Comparison of ENCODE assay signal across 25 cellular contexts in the genomic region with DNA sequence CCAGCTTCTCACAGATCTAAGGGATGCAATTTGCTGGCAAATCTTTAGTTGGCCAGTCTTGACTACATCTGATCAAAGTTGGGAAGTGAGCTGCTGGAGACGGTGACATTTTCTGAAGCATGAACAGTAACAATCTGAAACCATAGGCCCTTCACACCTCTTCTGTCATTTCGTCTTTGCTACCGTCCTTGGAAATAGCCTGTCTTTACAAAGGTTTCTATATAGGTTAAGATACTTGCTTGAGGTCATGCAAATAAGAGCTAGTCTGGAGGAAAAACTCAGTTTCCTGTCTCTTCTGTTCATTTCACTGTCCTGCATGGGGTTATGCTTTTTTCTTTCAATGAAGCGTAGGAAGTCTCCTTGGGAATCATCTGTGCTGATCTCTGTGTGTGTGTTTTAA.
DNase-seq lines count a peak whose midpoint lies in the region; ATAC-seq, FAIRE-seq and TF ChIP-seq lines count a peak whose summit lies in the region.
"Had no signal": no experiment of that assay in that cellular context is flagged by ENCODE, and none has a peak within 500 bp of the region (broad histone marks: within the 10 kb centered on the region; RNA-seq: fewer than 3 reads in every experiment).

No MANE protein-coding gene starts in this region.

- no peak for TF ChIP-seq CTCF in GM10248 (IDR thresholded peaks at IDR 0.05; ENCODE audit: control extremely low read depth, extremely low read depth, low read depth, missing control alignments)
- TF ChIP-seq CTCF in VCaP (conservative IDR thresholded peaks at IDR 0.05) = no peak
- TF ChIP-seq CTCF in brain microvascular endothelial cell (IDR thresholded peaks at IDR 0.05; ENCODE audit: low read depth, low read length, missing control alignments) = no peak

- no peak overlapping the region for H3K4me3 ChIP-seq in brain microvascular endothelial cell (ENCODE audit: low read depth, low read length)
- H3K4me3 ChIP-seq: ascending aorta, BLaER1, heart left ventricle, skin epidermis, upper lobe of right lung had no signal

- H3K36me3 ChIP-seq in brain microvascular endothelial cell (replicated peaks) = no peaks in the 10 kb centered on the region
- H3K36me3 ChIP-seq: ascending aorta, BLaER1, heart left ventricle, upper lobe of right lung, WERI-Rb-1 had no signal

- POLR2A ChIA-PET in GM10248 (lab: Yijun Ruan, JAX) = no interaction called here

- DNase-seq in GM10248 (ENCODE audit: extremely low spot score) = peak; percentile 41
- DNase-seq in GM19239 (ENCODE audit: insufficient read length, low spot score) = peak; percentile 19
- no peak for DNase-seq in AG08395 (ENCODE audit: low spot score)
- DNase-seq in brain microvascular endothelial cell = no peak
- no peak for DNase-seq in SW480 (ENCODE audit: low spot score)
- DNase-seq: activated CD8-positive, alpha-beta T cell treated with anti-CD3 and anti-CD28 coated beads, Interleukin-2, amount 10 ng/mL, durations not matched to agents 7 days and 5 days; activated naive CD4-positive, alpha-beta T cell treated with anti-CD3 and anti-CD28 coated beads, Interleukin-2, amount 10 ng/mL, durations not matched to agents 7 days and 5 days; activated T-cell treated with anti-CD3 and anti-CD28 coated beads, Interleukin-2, amount 50 U/mL, for 4 hours; Calu3; heart left ventricle; IMR-90; NCI-H1417 treated with DMSO at 0.1 percent for 48 hours; NCI-H526 treated with DMSO at 0.1 percent for 48 hours; OCI-M1; SIG-M5; stimulated activated CD4-positive, alpha-beta T cell treated with anti-CD3 and anti-CD28 coated beads, Interleukin-2, amount 100 ng/mL, for 48 hours; upper lobe of right lung; WERI-Rb-1 had no signal

- peak overlapping the region; percentile 54 for H3K27ac ChIP-seq in VCaP
- H3K27ac ChIP-seq in brain microvascular endothelial cell = no peak overlapping the region
- H3K27ac ChIP-seq: ascending aorta, BLaER1, heart left ventricle, skin epidermis, upper lobe of right lung, WERI-Rb-1 had no signal

- CTCF ChIA-PET in GM10248 (lab: Yijun Ruan, JAX) = interaction anchor here (0.8 to 1.6 kb wide), 7 partner anchors 18 to 222 kb away, joined by 3 to 6 read pairs (median 4); a partner anchor contains a TSS

- in situ Hi-C loops in brain microvascular endothelial cell (cut with HindIII; ENCODE audit: low pct_ligation_motif_present, low sequenced_read_pairs) = no loop called here

- no peaks in the 10 kb centered on the region for H3K27me3 ChIP-seq in brain microvascular endothelial cell (replicated peaks)
- H3K27me3 ChIP-seq: ascending aorta, BLaER1, heart left ventricle, upper lobe of right lung had no signal

- peak; percentile 59 for ATAC-seq in HG02763 (IDR thresholded peaks at IDR 0.05; ENCODE audit: unreplicated experiment)
- ATAC-seq in HG03196 (IDR thresholded peaks at IDR 0.05; ENCODE audit: unreplicated experiment) = no peak
- ATAC-seq: activated CD8-positive, alpha-beta T cell treated with anti-CD3 and anti-CD28 coated beads, Interleukin-2, amount 10 ng/mL, durations not matched to agents 7 days and 5 days; activated T-cell treated with anti-CD3 and anti-CD28 coated beads, Interleukin-2, amount 50 U/mL, for 4 hours; heart left ventricle; upper lobe of right lung had no signal

- FAIRE-seq in GM19239 (lab: Jason Lieb, UNC) = peak; percentile 85
- FAIRE-seq: A204.1 had no signal

Comparison
In these comparisons a context has a peak if more than half of its experiments do, and no peak if none do; other contexts are left out.
1. DNase-seq: peak in GM10248 (single experiment) and GM19239 (single experiment); none in AG08395 (single experiment), brain microvascular endothelial cell (single experiment) and SW480 (single experiment).